1 cellular context compared by ENCODE assay signal in genomic region chr2:28894470-28895188, GRCh38.
A peak's percentile ranks its signal among the peaks of the same experiment; 100 is the strongest.
TF ChIP-seq lines count a peak whose summit lies in the region.

A gene with protein sequence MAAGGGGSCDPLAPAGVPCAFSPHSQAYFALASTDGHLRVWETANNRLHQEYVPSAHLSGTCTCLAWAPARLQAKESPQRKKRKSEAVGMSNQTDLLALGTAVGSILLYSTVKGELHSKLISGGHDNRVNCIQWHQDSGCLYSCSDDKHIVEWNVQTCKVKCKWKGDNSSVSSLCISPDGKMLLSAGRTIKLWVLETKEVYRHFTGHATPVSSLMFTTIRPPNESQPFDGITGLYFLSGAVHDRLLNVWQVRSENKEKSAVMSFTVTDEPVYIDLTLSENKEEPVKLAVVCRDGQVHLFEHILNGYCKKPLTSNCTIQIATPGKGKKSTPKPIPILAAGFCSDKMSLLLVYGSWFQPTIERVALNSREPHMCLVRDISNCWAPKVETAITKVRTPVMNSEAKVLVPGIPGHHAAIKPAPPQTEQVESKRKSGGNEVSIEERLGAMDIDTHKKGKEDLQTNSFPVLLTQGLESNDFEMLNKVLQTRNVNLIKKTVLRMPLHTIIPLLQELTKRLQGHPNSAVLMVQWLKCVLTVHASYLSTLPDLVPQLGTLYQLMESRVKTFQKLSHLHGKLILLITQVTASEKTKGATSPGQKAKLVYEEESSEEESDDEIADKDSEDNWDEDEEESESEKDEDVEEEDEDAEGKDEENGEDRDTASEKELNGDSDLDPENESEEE (plus strand): TSS chr2:28894667. CDS start chr2:28894699, 32 bp downstream.

TF ChIP-seq in K562, 482 proteins besides CTCF, POLR2A, EP300 and RAD21 (continued from another document and continues in another):
- TF ChIP-seq, protein P1, sequence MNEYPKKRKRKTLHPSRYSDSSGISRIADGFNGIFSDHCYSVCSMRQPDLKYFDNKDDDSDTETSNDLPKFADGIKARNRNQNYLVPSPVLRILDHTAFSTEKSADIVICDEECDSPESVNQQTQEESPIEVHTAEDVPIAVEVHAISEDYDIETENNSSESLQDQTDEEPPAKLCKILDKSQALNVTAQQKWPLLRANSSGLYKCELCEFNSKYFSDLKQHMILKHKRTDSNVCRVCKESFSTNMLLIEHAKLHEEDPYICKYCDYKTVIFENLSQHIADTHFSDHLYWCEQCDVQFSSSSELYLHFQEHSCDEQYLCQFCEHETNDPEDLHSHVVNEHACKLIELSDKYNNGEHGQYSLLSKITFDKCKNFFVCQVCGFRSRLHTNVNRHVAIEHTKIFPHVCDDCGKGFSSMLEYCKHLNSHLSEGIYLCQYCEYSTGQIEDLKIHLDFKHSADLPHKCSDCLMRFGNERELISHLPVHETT (CRISPR knock-in tag; conservative IDR thresholded peaks at IDR 0.05 in 1 of 2, IDR thresholded peaks at IDR 0.05 in 1 of 2) = no peak
- TF ChIP-seq NRF1 (conservative IDR thresholded peaks at IDR 0.05 in 1 of 2, IDR thresholded peaks at IDR 0.05 in 1 of 2) = peak; percentile 99
- TF ChIP-seq, protein P2, sequence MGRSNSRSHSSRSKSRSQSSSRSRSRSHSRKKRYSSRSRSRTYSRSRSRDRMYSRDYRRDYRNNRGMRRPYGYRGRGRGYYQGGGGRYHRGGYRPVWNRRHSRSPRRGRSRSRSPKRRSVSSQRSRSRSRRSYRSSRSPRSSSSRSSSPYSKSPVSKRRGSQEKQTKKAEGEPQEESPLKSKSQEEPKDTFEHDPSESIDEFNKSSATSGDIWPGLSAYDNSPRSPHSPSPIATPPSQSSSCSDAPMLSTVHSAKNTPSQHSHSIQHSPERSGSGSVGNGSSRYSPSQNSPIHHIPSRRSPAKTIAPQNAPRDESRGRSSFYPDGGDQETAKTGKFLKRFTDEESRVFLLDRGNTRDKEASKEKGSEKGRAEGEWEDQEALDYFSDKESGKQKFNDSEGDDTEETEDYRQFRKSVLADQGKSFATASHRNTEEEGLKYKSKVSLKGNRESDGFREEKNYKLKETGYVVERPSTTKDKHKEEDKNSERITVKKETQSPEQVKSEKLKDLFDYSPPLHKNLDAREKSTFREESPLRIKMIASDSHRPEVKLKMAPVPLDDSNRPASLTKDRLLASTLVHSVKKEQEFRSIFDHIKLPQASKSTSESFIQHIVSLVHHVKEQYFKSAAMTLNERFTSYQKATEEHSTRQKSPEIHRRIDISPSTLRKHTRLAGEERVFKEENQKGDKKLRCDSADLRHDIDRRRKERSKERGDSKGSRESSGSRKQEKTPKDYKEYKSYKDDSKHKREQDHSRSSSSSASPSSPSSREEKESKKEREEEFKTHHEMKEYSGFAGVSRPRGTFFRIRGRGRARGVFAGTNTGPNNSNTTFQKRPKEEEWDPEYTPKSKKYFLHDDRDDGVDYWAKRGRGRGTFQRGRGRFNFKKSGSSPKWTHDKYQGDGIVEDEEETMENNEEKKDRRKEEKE (IDR thresholded peaks at IDR 0.05; ENCODE audit: borderline replicate concordance in 1 of 2, control insufficient read depth in 1 of 2, low read depth in 2 of 2, low read length in 1 of 2) = no peak
- TF ChIP-seq MCM2 (IDR thresholded peaks at IDR 0.05; ENCODE audit: low read depth) = no peak
- no peak for TF ChIP-seq SMARCE1 (IDR thresholded peaks at IDR 0.05)
- TF ChIP-seq, protein P3, sequence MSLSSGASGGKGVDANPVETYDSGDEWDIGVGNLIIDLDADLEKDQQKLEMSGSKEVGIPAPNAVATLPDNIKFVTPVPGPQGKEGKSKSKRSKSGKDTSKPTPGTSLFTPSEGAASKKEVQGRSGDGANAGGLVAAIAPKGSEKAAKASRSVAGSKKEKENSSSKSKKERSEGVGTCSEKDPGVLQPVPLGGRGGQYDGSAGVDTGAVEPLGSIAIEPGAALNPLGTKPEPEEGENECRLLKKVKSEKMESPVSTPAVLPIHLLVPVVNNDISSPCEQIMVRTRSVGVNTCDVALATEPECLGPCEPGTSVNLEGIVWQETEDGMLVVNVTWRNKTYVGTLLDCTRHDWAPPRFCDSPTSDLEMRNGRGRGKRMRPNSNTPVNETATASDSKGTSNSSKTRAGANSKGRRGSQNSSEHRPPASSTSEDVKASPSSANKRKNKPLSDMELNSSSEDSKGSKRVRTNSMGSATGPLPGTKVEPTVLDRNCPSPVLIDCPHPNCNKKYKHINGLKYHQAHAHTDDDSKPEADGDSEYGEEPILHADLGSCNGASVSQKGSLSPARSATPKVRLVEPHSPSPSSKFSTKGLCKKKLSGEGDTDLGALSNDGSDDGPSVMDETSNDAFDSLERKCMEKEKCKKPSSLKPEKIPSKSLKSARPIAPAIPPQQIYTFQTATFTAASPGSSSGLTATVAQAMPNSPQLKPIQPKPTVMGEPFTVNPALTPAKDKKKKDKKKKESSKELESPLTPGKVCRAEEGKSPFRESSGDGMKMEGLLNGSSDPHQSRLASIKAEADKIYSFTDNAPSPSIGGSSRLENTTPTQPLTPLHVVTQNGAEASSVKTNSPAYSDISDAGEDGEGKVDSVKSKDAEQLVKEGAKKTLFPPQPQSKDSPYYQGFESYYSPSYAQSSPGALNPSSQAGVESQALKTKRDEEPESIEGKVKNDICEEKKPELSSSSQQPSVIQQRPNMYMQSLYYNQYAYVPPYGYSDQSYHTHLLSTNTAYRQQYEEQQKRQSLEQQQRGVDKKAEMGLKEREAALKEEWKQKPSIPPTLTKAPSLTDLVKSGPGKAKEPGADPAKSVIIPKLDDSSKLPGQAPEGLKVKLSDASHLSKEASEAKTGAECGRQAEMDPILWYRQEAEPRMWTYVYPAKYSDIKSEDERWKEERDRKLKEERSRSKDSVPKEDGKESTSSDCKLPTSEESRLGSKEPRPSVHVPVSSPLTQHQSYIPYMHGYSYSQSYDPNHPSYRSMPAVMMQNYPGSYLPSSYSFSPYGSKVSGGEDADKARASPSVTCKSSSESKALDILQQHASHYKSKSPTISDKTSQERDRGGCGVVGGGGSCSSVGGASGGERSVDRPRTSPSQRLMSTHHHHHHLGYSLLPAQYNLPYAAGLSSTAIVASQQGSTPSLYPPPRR (CRISPR knock-in tag; IDR thresholded peaks at IDR 0.05; ENCODE audit: borderline replicate concordance) = no peak
- no peak for TF ChIP-seq BCOR (IDR thresholded peaks at IDR 0.05)
- no peak for TF ChIP-seq SLC30A9 (CRISPR knock-in tag; IDR thresholded peaks at IDR 0.05)
- TF ChIP-seq, protein P4, sequence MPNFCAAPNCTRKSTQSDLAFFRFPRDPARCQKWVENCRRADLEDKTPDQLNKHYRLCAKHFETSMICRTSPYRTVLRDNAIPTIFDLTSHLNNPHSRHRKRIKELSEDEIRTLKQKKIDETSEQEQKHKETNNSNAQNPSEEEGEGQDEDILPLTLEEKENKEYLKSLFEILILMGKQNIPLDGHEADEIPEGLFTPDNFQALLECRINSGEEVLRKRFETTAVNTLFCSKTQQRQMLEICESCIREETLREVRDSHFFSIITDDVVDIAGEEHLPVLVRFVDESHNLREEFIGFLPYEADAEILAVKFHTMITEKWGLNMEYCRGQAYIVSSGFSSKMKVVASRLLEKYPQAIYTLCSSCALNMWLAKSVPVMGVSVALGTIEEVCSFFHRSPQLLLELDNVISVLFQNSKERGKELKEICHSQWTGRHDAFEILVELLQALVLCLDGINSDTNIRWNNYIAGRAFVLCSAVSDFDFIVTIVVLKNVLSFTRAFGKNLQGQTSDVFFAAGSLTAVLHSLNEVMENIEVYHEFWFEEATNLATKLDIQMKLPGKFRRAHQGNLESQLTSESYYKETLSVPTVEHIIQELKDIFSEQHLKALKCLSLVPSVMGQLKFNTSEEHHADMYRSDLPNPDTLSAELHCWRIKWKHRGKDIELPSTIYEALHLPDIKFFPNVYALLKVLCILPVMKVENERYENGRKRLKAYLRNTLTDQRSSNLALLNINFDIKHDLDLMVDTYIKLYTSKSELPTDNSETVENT (CRISPR knock-in tag; IDR thresholded peaks at IDR 0.05) = peak; percentile 85
- TF ChIP-seq, protein P5, sequence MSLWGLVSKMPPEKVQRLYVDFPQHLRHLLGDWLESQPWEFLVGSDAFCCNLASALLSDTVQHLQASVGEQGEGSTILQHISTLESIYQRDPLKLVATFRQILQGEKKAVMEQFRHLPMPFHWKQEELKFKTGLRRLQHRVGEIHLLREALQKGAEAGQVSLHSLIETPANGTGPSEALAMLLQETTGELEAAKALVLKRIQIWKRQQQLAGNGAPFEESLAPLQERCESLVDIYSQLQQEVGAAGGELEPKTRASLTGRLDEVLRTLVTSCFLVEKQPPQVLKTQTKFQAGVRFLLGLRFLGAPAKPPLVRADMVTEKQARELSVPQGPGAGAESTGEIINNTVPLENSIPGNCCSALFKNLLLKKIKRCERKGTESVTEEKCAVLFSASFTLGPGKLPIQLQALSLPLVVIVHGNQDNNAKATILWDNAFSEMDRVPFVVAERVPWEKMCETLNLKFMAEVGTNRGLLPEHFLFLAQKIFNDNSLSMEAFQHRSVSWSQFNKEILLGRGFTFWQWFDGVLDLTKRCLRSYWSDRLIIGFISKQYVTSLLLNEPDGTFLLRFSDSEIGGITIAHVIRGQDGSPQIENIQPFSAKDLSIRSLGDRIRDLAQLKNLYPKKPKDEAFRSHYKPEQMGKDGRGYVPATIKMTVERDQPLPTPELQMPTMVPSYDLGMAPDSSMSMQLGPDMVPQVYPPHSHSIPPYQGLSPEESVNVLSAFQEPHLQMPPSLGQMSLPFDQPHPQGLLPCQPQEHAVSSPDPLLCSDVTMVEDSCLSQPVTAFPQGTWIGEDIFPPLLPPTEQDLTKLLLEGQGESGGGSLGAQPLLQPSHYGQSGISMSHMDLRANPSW (CRISPR knock-in tag; IDR thresholded peaks at IDR 0.05) = peak; percentile 92
- TF ChIP-seq CLOCK (CRISPR knock-in tag; IDR thresholded peaks at IDR 0.05; ENCODE audit: borderline replicate concordance) = no peak
- no peak for TF ChIP-seq ESRRB (CRISPR knock-in tag; IDR thresholded peaks at IDR 0.05; ENCODE audit: borderline replicate concordance)
- TF ChIP-seq FOXK1 (CRISPR knock-in tag; IDR thresholded peaks at IDR 0.05; ENCODE audit: borderline replicate concordance) = no peak
- no peak for TF ChIP-seq SMAD2 (IDR thresholded peaks at IDR 0.05; ENCODE audit: low read depth, low read length)
- no peak; the same call in 1 of the 2 replicates for TF ChIP-seq AFF4 (CRISPR knock-in tag; IDR thresholded peaks at IDR 0.05)
- TF ChIP-seq CBX3 (IDR thresholded peaks at IDR 0.05; ENCODE audit: borderline replicate concordance in 1 of 2, low read length in 2 of 2) = no peak; a peak in 1 of 3 replicates
- peak; percentile 89 for TF ChIP-seq CREB3L1 (IDR thresholded peaks at IDR 0.05; ENCODE audit: borderline replicate concordance, low read depth)
- no peak for TF ChIP-seq TAL1 (IDR thresholded peaks at IDR 0.05)
- TF ChIP-seq NR0B1 (IDR thresholded peaks at IDR 0.05; ENCODE audit: partially characterized antibody) = no peak
- no peak for TF ChIP-seq ZNF41 (CRISPR knock-in tag; conservative IDR thresholded peaks at IDR 0.05)
- peak; percentile 68 for TF ChIP-seq CHD1 (IDR thresholded peaks at IDR 0.05; ENCODE audit: low read length)
- TF ChIP-seq ZNF76 (CRISPR knock-in tag; IDR thresholded peaks at IDR 0.05; ENCODE audit: borderline replicate concordance) = no peak
- TF ChIP-seq LEF1 (IDR thresholded peaks at IDR 0.05) = no peak
- peak; percentile 80 for TF ChIP-seq TGIF2 (CRISPR knock-in tag; IDR thresholded peaks at IDR 0.05)
